In genomic region chr1:204691328-204691730, GRCh38 we compare ENCODE assay signal across 1 cellular context.
A peak's percentile ranks its signal among the peaks of the same experiment; 100 is the strongest.
TF ChIP-seq lines count a peak whose summit lies in the region.
"Not testable (repeated sequence)": the region's sequence is repeated elsewhere in the genome, so short reads cannot be mapped to it uniquely, and the experiment has no call there.

No MANE protein-coding gene starts in this region.

TF ChIP-seq in K562, 482 proteins besides CTCF, POLR2A, EP300 and RAD21 (continued from another document and continues in another):
- TF ChIP-seq C11orf30 (IDR thresholded peaks at IDR 0.05; ENCODE audit: low read depth) (peak; percentile 95), SMARCE1 (IDR thresholded peaks at IDR 0.05) (peak; percentile 72), BCOR (IDR thresholded peaks at IDR 0.05) (peak; percentile 69), TEAD1 (CRISPR knock-in tag; IDR thresholded peaks at IDR 0.05) (0 out of 4 replicates have a peak, but pooled peaks of 1 of the 2 experiments have one; percentile 32), NFRKB (IDR thresholded peaks at IDR 0.05; ENCODE audit: low read depth) (peak; percentile 74), DPF2 (IDR thresholded peaks at IDR 0.05) (peak; percentile 88), MGA (IDR thresholded peaks at IDR 0.05) (peak; percentile 40; the same call in 1 of the 2 replicates), ZNF384 (IDR thresholded peaks at IDR 0.05; ENCODE audit: low read depth, low read length) (peak; percentile 84), ZNF766 (CRISPR knock-in tag; conservative IDR thresholded peaks at IDR 0.05) (peak; percentile 74), FOXA3 (CRISPR knock-in tag; conservative IDR thresholded peaks at IDR 0.05 in 1 of 2, IDR thresholded peaks at IDR 0.05 in 1 of 2) (0 out of 4 replicates have a peak, but pooled peaks of 1 of the 2 experiments have one; percentile 22), LARP7 (IDR thresholded peaks at IDR 0.05) (peak; percentile 85; the same call in 1 of the 2 replicates), ZNF316 (IDR thresholded peaks at IDR 0.05) (peak; percentile 98), ARNT (IDR thresholded peaks at IDR 0.05) (peak in 1 of 2 experiments; percentile 52; a peak in 1 of 4 replicates), EP400 (IDR thresholded peaks at IDR 0.05) (peak; percentile 39), MEF2D (tag; conservative IDR thresholded peaks at IDR 0.05; ENCODE audit: low read depth) (0 out of 2 replicates have a peak, but pooled peaks have one; percentile 35), MYC (IDR thresholded peaks at IDR 0.05; ENCODE audit: low read depth, low read length) (peak; percentile 42; the same call in 1 of the 2 replicates), MAFF (IDR thresholded peaks at IDR 0.05; ENCODE audit: low read length) (peak; percentile 93), NR2C2 (tag; IDR thresholded peaks at IDR 0.05) (peak; percentile 57; the same call in 1 of the 2 replicates), ATF7 (IDR thresholded peaks at IDR 0.05) (0 out of 2 replicates have a peak, but pooled peaks have one; percentile 24), ZBTB2 (IDR thresholded peaks at IDR 0.05) (0 out of 2 replicates have a peak, but pooled peaks have one; percentile 33), FOXK2 (conservative IDR thresholded peaks at IDR 0.05 in 1 of 2, IDR thresholded peaks at IDR 0.05 in 1 of 2; ENCODE audit: low read depth in 2 of 2) (peak; percentile 95 to 96), L3MBTL2 (IDR thresholded peaks at IDR 0.05) (peak; percentile 60), ZNF583 (CRISPR knock-in tag; IDR thresholded peaks at IDR 0.05) (peak; percentile 31; the same call in 1 of the 2 replicates), ZNF121 (CRISPR knock-in tag; conservative IDR thresholded peaks at IDR 0.05) (peak; percentile 51; the same call in 1 of the 2 replicates), ZNF354B (CRISPR knock-in tag; IDR thresholded peaks at IDR 0.05) (0 out of 2 replicates have a peak, but pooled peaks have one; percentile 14), JUND (IDR thresholded peaks at IDR 0.05; ENCODE audit: borderline replicate concordance, low read depth, low read length) (peak; percentile 53; the same call in 1 of the 2 replicates), JUND (tag; IDR thresholded peaks at IDR 0.05; ENCODE audit: borderline replicate concordance, low read depth, low read length) (peak; percentile 66; the same call in 1 of the 3 replicates), TEAD4 (IDR thresholded peaks at IDR 0.05; ENCODE audit: low read length) (peak; percentile 16; the same call in 1 of the 2 replicates), ARID1B (IDR thresholded peaks at IDR 0.05) (peak; percentile 77), BACH1 (tag; IDR thresholded peaks at IDR 0.05) (peak; percentile 96), DIDO1 (tag; IDR thresholded peaks at IDR 0.05; ENCODE audit: low read depth) (0 out of 2 replicates have a peak, but pooled peaks have one; percentile 37)
- TF ChIP-seq, protein P1, sequence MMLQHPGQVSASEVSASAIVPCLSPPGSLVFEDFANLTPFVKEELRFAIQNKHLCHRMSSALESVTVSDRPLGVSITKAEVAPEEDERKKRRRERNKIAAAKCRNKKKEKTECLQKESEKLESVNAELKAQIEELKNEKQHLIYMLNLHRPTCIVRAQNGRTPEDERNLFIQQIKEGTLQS (IDR thresholded peaks at IDR 0.05), result peak; percentile 77; the same call in 1 of the 2 replicates
- TF ChIP-seq, protein P1 (CRISPR knock-in tag; conservative IDR thresholded peaks at IDR 0.05), result 0 out of 2 replicates have a peak, but pooled peaks have one; percentile 56
- TF ChIP-seq MYC (CRISPR knock-in tag; IDR thresholded peaks at IDR 0.05; ENCODE audit: borderline replicate concordance, low read depth); NR2C2 (CRISPR knock-in tag; IDR thresholded peaks at IDR 0.05); TEAD4 (CRISPR knock-in tag; IDR thresholded peaks at IDR 0.05; ENCODE audit: borderline replicate concordance): not testable (repeated sequence)
- TF ChIP-seq, protein P2, sequence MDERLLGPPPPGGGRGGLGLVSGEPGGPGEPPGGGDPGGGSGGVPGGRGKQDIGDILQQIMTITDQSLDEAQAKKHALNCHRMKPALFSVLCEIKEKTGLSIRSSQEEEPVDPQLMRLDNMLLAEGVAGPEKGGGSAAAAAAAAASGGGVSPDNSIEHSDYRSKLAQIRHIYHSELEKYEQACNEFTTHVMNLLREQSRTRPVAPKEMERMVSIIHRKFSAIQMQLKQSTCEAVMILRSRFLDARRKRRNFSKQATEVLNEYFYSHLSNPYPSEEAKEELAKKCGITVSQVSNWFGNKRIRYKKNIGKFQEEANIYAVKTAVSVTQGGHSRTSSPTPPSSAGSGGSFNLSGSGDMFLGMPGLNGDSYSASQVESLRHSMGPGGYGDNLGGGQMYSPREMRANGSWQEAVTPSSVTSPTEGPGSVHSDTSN (CRISPR knock-in tag; IDR thresholded peaks at IDR 0.05; ENCODE audit: low read depth), result not testable (repeated sequence)
- TF ChIP-seq, protein P2 (tag; conservative IDR thresholded peaks at IDR 0.05; ENCODE audit: low read depth), result peak; percentile 90
- TF ChIP-seq, protein P3, sequence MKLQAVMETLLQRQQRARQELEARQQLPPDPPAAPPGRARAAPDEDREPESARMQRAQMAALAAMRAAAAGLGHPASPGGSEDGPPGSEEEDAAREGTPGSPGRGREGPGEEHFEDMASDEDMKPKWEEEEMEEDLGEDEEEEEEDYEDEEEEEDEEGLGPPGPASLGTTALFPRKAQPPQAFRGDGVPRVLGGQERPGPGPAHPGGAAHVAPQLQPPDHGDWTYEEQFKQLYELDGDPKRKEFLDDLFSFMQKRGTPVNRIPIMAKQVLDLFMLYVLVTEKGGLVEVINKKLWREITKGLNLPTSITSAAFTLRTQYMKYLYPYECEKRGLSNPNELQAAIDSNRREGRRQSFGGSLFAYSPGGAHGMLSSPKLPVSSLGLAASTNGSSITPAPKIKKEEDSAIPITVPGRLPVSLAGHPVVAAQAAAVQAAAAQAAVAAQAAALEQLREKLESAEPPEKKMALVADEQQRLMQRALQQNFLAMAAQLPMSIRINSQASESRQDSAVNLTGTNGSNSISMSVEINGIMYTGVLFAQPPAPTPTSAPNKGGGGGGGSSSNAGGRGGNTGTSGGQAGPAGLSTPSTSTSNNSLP (IDR thresholded peaks at IDR 0.05; ENCODE audit: borderline replicate concordance, low read depth, low read length), result peak; percentile 26; the same call in 1 of the 2 replicates
- TF ChIP-seq, protein P4, sequence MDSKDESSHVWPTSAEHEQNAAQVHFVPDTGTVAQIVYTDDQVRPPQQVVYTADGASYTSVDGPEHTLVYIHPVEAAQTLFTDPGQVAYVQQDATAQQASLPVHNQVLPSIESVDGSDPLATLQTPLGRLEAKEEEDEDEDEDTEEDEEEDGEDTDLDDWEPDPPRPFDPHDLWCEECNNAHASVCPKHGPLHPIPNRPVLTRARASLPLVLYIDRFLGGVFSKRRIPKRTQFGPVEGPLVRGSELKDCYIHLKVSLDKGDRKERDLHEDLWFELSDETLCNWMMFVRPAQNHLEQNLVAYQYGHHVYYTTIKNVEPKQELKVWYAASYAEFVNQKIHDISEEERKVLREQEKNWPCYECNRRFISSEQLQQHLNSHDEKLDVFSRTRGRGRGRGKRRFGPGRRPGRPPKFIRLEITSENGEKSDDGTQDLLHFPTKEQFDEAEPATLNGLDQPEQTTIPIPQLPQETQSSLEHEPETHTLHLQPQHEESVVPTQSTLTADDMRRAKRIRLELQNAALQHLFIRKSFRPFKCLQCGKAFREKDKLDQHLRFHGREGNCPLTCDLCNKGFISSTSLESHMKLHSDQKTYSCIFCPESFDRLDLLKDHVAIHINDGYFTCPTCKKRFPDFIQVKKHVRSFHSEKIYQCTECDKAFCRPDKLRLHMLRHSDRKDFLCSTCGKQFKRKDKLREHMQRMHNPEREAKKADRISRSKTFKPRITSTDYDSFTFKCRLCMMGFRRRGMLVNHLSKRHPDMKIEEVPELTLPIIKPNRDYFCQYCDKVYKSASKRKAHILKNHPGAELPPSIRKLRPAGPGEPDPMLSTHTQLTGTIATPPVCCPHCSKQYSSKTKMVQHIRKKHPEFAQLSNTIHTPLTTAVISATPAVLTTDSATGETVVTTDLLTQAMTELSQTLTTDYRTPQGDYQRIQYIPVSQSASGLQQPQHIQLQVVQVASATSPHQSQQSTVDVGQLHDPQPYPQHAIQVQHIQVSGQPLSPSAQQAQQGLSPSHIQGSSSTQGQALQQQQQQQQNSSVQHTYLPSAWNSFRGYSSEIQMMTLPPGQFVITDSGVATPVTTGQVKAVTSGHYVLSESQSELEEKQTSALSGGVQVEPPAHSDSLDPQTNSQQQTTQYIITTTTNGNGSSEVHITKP (IDR thresholded peaks at IDR 0.05; ENCODE audit: partially characterized antibody), result peak; percentile 10
